18 cellular contexts compared by ENCODE assay signal in genomic region chr11:19674831-19675230, GRCh38. TPM values are rescaled to one million over a fixed set of nuclear protein-coding genes. Genes with fewer than 3 reads are reported as not detected.
A peak's percentile ranks its signal among the peaks of the same experiment; 100 is the strongest.
DNase-seq lines count a peak whose midpoint lies in the region; ATAC-seq, FAIRE-seq and TF ChIP-seq lines count a peak whose summit lies in the region.
"Had no signal": no experiment of that assay in that cellular context is flagged by ENCODE, and none has a peak within 500 bp of the region (broad histone marks: within the 10 kb centered on the region; RNA-seq: fewer than 3 reads in every experiment).

No MANE protein-coding gene starts in this region.

- H2BK20ac ChIP-seq in H1 (ENCODE audit: low read length): no peak overlapping the region; the same call in 1 of the 2 replicates

- intact Hi-C loops in heart right ventricle (cut with DNase I) (loop anchor here in 4 of 10 donors (5.0 to 10.0 kb wide), 4 partner anchors 37 to 100 kb away; partner anchors contain the start of gene NAV2 (in 3 of the 4)), left cardiac atrium (cut with DNase I) (no loop called here), upper lobe of right lung (cut with DNase I) (no loop called here)

- H3K9me3 ChIP-seq in heart right ventricle (no peaks in the 10 kb centered on the region), H1 (ENCODE audit: insufficient read depth in 2 of 2, low read depth in 1 of 2, low read length in 1 of 2) (no peaks in the 10 kb centered on the region), upper lobe of right lung (no peaks in the 10 kb centered on the region)

- no peaks in the 10 kb centered on the region for H4K20me1 ChIP-seq in H1 (replicated peaks in 1 of 2; ENCODE audit: control insufficient read depth in 1 of 2, insufficient read depth in 2 of 2, low read length in 2 of 2)

- no peak overlapping the region for H3K4me3 Mint-ChIP-seq in nephron
- H3K4me3 Mint-ChIP-seq: CD4-positive, alpha-beta T cell had no signal

- H3K4me2 ChIP-seq in H1 (ENCODE audit: insufficient read depth in 1 of 2, low read depth in 2 of 2, low read length in 2 of 2): no peak overlapping the region
- H3K4me2 ChIP-seq: KMS-11 had no signal

- no peak overlapping the region for H3K56ac ChIP-seq in H1 (replicated peaks; ENCODE audit: insufficient read length, low read depth, low read length)

- no peaks in the 10 kb centered on the region for H3K23me2 ChIP-seq in H1 (ENCODE audit: low read depth, low read length)

- H4K91ac ChIP-seq in H1 (replicated peaks; ENCODE audit: insufficient read length, low read length): no peak overlapping the region

- no peak overlapping the region for H2AK5ac ChIP-seq in H1 (ENCODE audit: low read depth, low read length)

- H3K4me1 Mint-ChIP-seq in nephron: peaks cover 52% of the 10 kb centered on the region

- no peak overlapping the region for H2AFZ ChIP-seq in H1 (ENCODE audit: low read length)

- peak overlapping the region in 2 of 3 experiments; percentile 32 to 66 for H3K27ac Mint-ChIP-seq in nephron
- H3K27ac Mint-ChIP-seq: CD4-positive, alpha-beta T cell had no signal

- ATAC-seq in heart right ventricle (no peak), left cardiac atrium (no peak), upper lobe of right lung (no peak), GM21825 (IDR thresholded peaks at IDR 0.05; ENCODE audit: unreplicated experiment) (no peak), HG02870 (IDR thresholded peaks at IDR 0.05; ENCODE audit: unreplicated experiment) (no peak)

- no peak overlapping the region for H4K8ac ChIP-seq in H1 (ENCODE audit: extremely low read depth, insufficient read depth, low read length)

- H2BK120ac ChIP-seq in H1 (replicated peaks; ENCODE audit: low read depth, low read length): no peak overlapping the region

- H3K27ac ChIP-seq in heart right ventricle (peak overlapping the region; percentile 60 to 93 (median 81)), H1 (ENCODE audit: low read depth, low read length) (no peak overlapping the region), upper lobe of right lung (peak overlapping the region; percentile 65)
- H3K27ac ChIP-seq: KMS-11 had no signal

- no peak for TF ChIP-seq EP300 in H1 (IDR thresholded peaks at IDR 0.05; ENCODE audit: borderline replicate concordance in 1 of 2, low read depth in 2 of 2, low read length in 2 of 2)

- TF ChIP-seq RAD21 in H1 (IDR thresholded peaks at IDR 0.05 in 1 of 2, conservative IDR thresholded peaks at IDR 0.05 in 1 of 2; ENCODE audit: low read depth in 2 of 2, low read length in 2 of 2): no peak

- H3K18ac ChIP-seq in H1 (ENCODE audit: extremely low read depth, low read length): peak overlapping the region; percentile 55

- H2BK15ac ChIP-seq in H1 (ENCODE audit: low read length): no peak overlapping the region

- no peak overlapping the region for H3K9ac ChIP-seq in H1 (replicated peaks in 1 of 4; ENCODE audit: extremely low read depth in 1 of 4, low read depth in 3 of 4, low read length in 3 of 4)
- H3K9ac ChIP-seq: KMS-11 had no signal

- H3K4me1 ChIP-seq in heart right ventricle (peaks cover 16 to 75% (median 51%) of the 10 kb centered on the region in 9 donors), H1 (replicated peaks in 1 of 4; ENCODE audit: control insufficient read depth in 3 of 4, insufficient read depth in 4 of 4, low read length in 3 of 4) (peaks cover 2 to 18% (median 13%) of the 10 kb centered on the region in 4 experiments; a peak in 5 of 7 replicates), upper lobe of right lung (peaks cover 43% of the 10 kb centered on the region)

- no peak overlapping the region for H3K4ac ChIP-seq in H1 (replicated peaks; ENCODE audit: insufficient read length, low read depth, low read length)

- TF ChIP-seq CTCF in heart right ventricle (IDR thresholded peaks at IDR 0.05) (no peak), H1 (IDR thresholded peaks at IDR 0.05; ENCODE audit: control extremely low read depth in 1 of 3, insufficient read depth in 1 of 3, low read depth in 1 of 3, low read length in 3 of 3) (no peak), nephron (IDR thresholded peaks at IDR 0.05; ENCODE audit: unreplicated experiment in 3 of 3) (no peak), upper lobe of right lung (IDR thresholded peaks at IDR 0.05) (no peak)

- CTCF ChIA-PET in H1 (lab: Charles Lee; ENCODE audit: partially characterized antibody): interaction anchor here (1.0 to 3.7 kb wide), 13 partner anchors 9 to 229 kb away, joined by 3 to 27 read pairs (median 4); no protein-coding TSS in a partner anchor

- H3K4me3 ChIP-seq in heart right ventricle: no peak overlapping the region
- H3K4me3 ChIP-seq in H1 (ENCODE audit: extremely low read depth in 1 of 4, insufficient read depth in 2 of 4, low read depth in 3 of 4, low read length in 4 of 4): no peak overlapping the region
- no peak overlapping the region for H3K4me3 ChIP-seq in upper lobe of right lung

- no peaks in the 10 kb centered on the region for H3K36me3 ChIP-seq in heart right ventricle
- H3K36me3 ChIP-seq in H1 (ENCODE audit: control insufficient read depth in 2 of 4, insufficient read depth in 4 of 4, low read length in 3 of 4): no peaks in the 10 kb centered on the region
- H3K36me3 ChIP-seq in upper lobe of right lung: no peaks in the 10 kb centered on the region

- H3K79me1 ChIP-seq in H1 (ENCODE audit: low read depth, low read length): no peaks in the 10 kb centered on the region

- H3K27me3 Mint-ChIP-seq in nephron (ENCODE audit: low read depth): peaks cover 22% of the 10 kb centered on the region

- no peaks in the 10 kb centered on the region for H3K27me3 ChIP-seq in heart right ventricle
- peaks cover 0 to 2% (median 0%) of the 10 kb centered on the region in 4 experiments; a peak in 2 of 7 replicates for H3K27me3 ChIP-seq in H1 (replicated peaks in 1 of 4; ENCODE audit: control insufficient read depth in 3 of 4, extremely low read depth in 1 of 4, insufficient read depth in 3 of 4, low read length in 3 of 4)
- H3K27me3 ChIP-seq in upper lobe of right lung: no peaks in the 10 kb centered on the region

- no peak overlapping the region for H4K5ac ChIP-seq in H1 (ENCODE audit: insufficient read length, low read depth, low read length)

- H3K9me3 Mint-ChIP-seq in nephron: no peaks in the 10 kb centered on the region
- H3K9me3 Mint-ChIP-seq: CD4-positive, alpha-beta T cell had no signal

- no peak overlapping the region for H3K14ac ChIP-seq in H1 (ENCODE audit: insufficient read length)

- no peak overlapping the region for H2BK12ac ChIP-seq in H1 (ENCODE audit: low read depth, low read length)

- no peak overlapping the region for H2BK5ac ChIP-seq in H1 (ENCODE audit: low read depth, low read length)

- DNase-seq in heart right ventricle: no peak
- DNase-seq in left cardiac atrium: no peak
- DNase-seq in H1 (ENCODE audit: low read depth in 1 of 2, low spot score in 2 of 2): no peak
- no peak for DNase-seq in upper lobe of right lung
- no peak for DNase-seq in NCI-H1436 (lab: John Stamatoyannopoulos, UW)
- DNase-seq: ACHN; activated CD4-positive, alpha-beta T cell treated with anti-CD3 and anti-CD28 coated beads, Interleukin-2, amount 50 U/mL, for 48 hours; CD4-positive, alpha-beta T cell; cerebellar nuclear complex; EL; NCI-H1105 treated with DMSO at 0.1 percent for 48 hours; NCI-H82 had no signal

- POLR2A ChIA-PET in H1 (lab: Charles Lee; ENCODE audit: partially characterized antibody): interaction anchor here (0.8 to 1.2 kb wide), 3 partner anchors 9 to 142 kb away, joined by 3 read pairs; no protein-coding TSS in a partner anchor

- FAIRE-seq in H1 (lab: Jason Lieb, UNC): no peak
- FAIRE-seq: frontal cortex, urothelium cell line had no signal

- H3K23ac ChIP-seq in H1 (ENCODE audit: insufficient read length): no peak overlapping the region

- TF ChIP-seq POLR2A in H1 (IDR thresholded peaks at IDR 0.05; ENCODE audit: control extremely low read depth in 1 of 2, low read depth in 2 of 2, low read length in 2 of 2): no peak

- H3K79me2 ChIP-seq in H1 (ENCODE audit: control insufficient read depth in 1 of 2, insufficient read depth in 2 of 2, low read length in 2 of 2): no peaks in the 10 kb centered on the region

- WGBS in heart right ventricle, 2 donors: 80 to 86% methylated on average over 3 of the region's 3 CpGs
- WGBS in H1 (ENCODE audit: extremely low coverage in 1 of 2, insufficient coverage in 1 of 2, insufficient read length in 1 of 2, insufficient replicate concordance in 2 of 2, low coverage in 1 of 2, low lambda C conversion rate in 2 of 2, missing lambda C conversion rate in 1 of 2), 2 experiments: 93% methylated on average over 3 of the region's 3 CpGs; no CpG with 5 or more reads in 1 of the 2 experiments

- H3K36me3 Mint-ChIP-seq in nephron (ENCODE audit: low read depth): no peaks in the 10 kb centered on the region

TF ChIP-seq in H1, 55 proteins besides CTCF, POLR2A, EP300 and RAD21:
- no peak for TF ChIP-seq CHD2 (IDR thresholded peaks at IDR 0.05; ENCODE audit: low read length)
TF ChIP-seq in H1: peak in this region for 0.

RNA-seq across cellular contexts. Expression of gene NAV2, which starts 37.8 kb away (rescaled TPM):
- total RNA-seq in heart right ventricle: 10 to 100 TPM; 11.3 to 34.7 (median 23.7) TPM
- 1 to 10 TPM; 6.9 to 9.1 TPM for polyA plus RNA-seq in heart right ventricle
- total RNA-seq in left cardiac atrium: 10 to 100 TPM; 12.3 to 15.3 TPM
- total RNA-seq in H1 (2021; fragmentation: NEBNext Ultra II Directional; extraction: Animal tissue kit (Norgen Biotek cat#: 25700)): 66.9 and 73.6 TPM in 2 replicates
- 35.2 and 35.6 TPM in 2 replicates for polyA plus RNA-seq in H1 (2011; rRNA removed)
- polyA plus RNA-seq in H1 (2011; cell fraction: cytosol; rRNA removed): 21.6 TPM
- 81.7 TPM for polyA plus RNA-seq in H1 (2011; cell fraction: nucleus; rRNA removed)
- 40.1 to 57.0 TPM (median 50.4 TPM) in 4 replicates for polyA plus RNA-seq in H1 (2012, experiment 1 of 2)
- 6.8 TPM for polyA plus RNA-seq in H1 (2012, experiment 2 of 2)
- polyA plus RNA-seq in H1 (2013, experiment 1 of 2): 20.8 TPM
- 18.0 TPM for polyA plus RNA-seq in H1 (2013, experiment 2 of 2)
- polyA minus RNA-seq in H1 (2011; rRNA and poly(A)+ RNA removed): 96.9 and 105 TPM in 2 replicates
- 61.2 TPM for polyA minus RNA-seq in H1 (2011; cell fraction: cytosol; rRNA and poly(A)+ RNA removed)
- polyA minus RNA-seq in H1 (2011; cell fraction: nucleus; rRNA and poly(A)+ RNA removed): 145 TPM
- 44.8 TPM for total RNA-seq in upper lobe of right lung
